28 cellular contexts compared by ENCODE assay signal in genomic region chrX:29775890-29776289, GRCh38.
"Had no signal": no experiment of that assay in that cellular context is flagged by ENCODE, and none has a peak within 500 bp of the region (broad histone marks: within the 10 kb centered on the region; RNA-seq: fewer than 3 reads in every experiment).

No MANE protein-coding gene starts in this region.

- H3K4me1 ChIP-seq: colonic mucosa, esophagus squamous epithelium, foreskin keratinocyte, gastroesophageal sphincter, heart left ventricle, left lung, lower lobe of right lung had no signal

- H3K27ac ChIP-seq: colonic mucosa, epithelial cell of prostate, esophagus squamous epithelium, foreskin keratinocyte, gastroesophageal sphincter, heart left ventricle, hepatocyte, left lung, lower lobe of right lung had no signal

- ATAC-seq: effector memory CD8-positive, alpha-beta T cell; esophagus mucosa; foreskin keratinocyte; gastroesophageal sphincter; heart left ventricle; left cardiac atrium; left lung; left ventricle myocardium superior; lower lobe of right lung; mucosa of descending colon; naive thymus-derived CD8-positive, alpha-beta T cell had no signal

- DNase-seq: colonic mucosa; cortex of kidney; effector CD8-positive, alpha-beta T cell; effector memory CD8-positive, alpha-beta T cell; endodermal cell; erythroblast; esophagus squamous epithelium; foreskin keratinocyte; heart left ventricle; hypothalamus; immature natural killer cell; islet precursor cell; kidney; kidney glomerular epithelial cell; left cardiac atrium; left lung; left ventricle myocardium superior; lower lobe of right lung; mesenchymal stem cell; mucosa of descending colon; naive B cell; naive thymus-derived CD8-positive, alpha-beta T cell had no signal

- H3K27me3 ChIP-seq: colonic mucosa, esophagus squamous epithelium, foreskin keratinocyte, gastroesophageal sphincter, heart left ventricle, hepatocyte, left lung had no signal

- H3K4me3 ChIP-seq: colonic mucosa, esophagus squamous epithelium, gastroesophageal sphincter, heart left ventricle, hepatocyte, left lung, lower lobe of right lung, mucosa of descending colon had no signal

- H3K4me2 ChIP-seq: hepatocyte had no signal

- FAIRE-seq: endometrium, frontal cortex, kidney had no signal

- H3K79me2 ChIP-seq: hepatocyte had no signal

- H2AFZ ChIP-seq: hepatocyte had no signal

- H3K36me3 ChIP-seq: colonic mucosa, esophagus squamous epithelium, gastroesophageal sphincter, heart left ventricle, left lung, lower lobe of right lung had no signal

- H3K9me3 ChIP-seq: colonic mucosa, esophagus squamous epithelium, gastroesophageal sphincter, heart left ventricle, left lung, lower lobe of right lung, mucosa of descending colon had no signal
